ENCODE assay signal across 21 cellular contexts in the genomic region with DNA sequence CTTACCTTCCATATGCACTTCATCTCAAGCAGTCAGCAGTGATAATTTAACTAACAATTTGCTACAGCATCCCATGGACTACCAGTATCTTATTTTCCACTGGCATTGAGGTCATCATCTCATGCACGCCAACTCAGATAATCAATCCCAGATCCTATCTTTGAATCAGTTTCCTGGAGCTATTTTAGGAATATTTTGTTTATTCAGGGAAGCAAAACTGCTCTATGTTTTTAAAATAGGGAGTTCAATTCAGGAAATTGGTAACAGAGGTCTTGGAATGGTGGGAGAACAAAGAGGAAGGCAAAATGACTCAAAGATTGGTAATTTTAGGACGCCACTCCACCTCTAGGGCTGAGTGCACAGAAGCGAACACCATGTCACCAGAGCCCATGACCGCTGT.
DNase-seq lines count a peak whose midpoint lies in the region; ATAC-seq and TF ChIP-seq lines count a peak whose summit lies in the region.
"Had no signal": no experiment of that assay in that cellular context is flagged by ENCODE, and none has a peak within 500 bp of the region (broad histone marks: within the 10 kb centered on the region; RNA-seq: fewer than 3 reads in every experiment).

No MANE protein-coding gene starts in this region.

- no peak overlapping the region for H3K4me3 ChIP-seq in fibroblast of mammary gland (ENCODE audit: control insufficient read depth, low read depth, low read length)
- H3K4me3 ChIP-seq: dorsolateral prefrontal cortex, gastrocnemius medialis, lung, right atrium auricular region, testis had no signal

- TF ChIP-seq POLR2A in GM18505 (IDR thresholded peaks at IDR 0.05; ENCODE audit: borderline replicate concordance, extremely low read depth, insufficient read depth, insufficient read length): no peak

- peak; percentile 47 for ATAC-seq in SK-N-SH treated with all-trans-retinoic acid at 6 μM for 48 hours
- no peak for ATAC-seq in HG03457 (IDR thresholded peaks at IDR 0.05; ENCODE audit: unreplicated experiment)
- no peak for ATAC-seq in HG02759 (IDR thresholded peaks at IDR 0.05; ENCODE audit: unreplicated experiment)
- ATAC-seq in GM21381 (IDR thresholded peaks at IDR 0.05; ENCODE audit: unreplicated experiment): no peak
- no peak for ATAC-seq in GM18505 (IDR thresholded peaks at IDR 0.05; ENCODE audit: unreplicated experiment)
- ATAC-seq: activated CD4-positive, alpha-beta T cell treated with anti-CD3 and anti-CD28 coated beads for 36 hours; stimulated activated memory B cell treated with anti-CD40 and anti-IgM and Interleukin-4, amounts not matched to agents 10 μg/mL and 1 μg/mL and 100 μg/mL, for 72 hours had no signal

- DNase-seq in GM03348 (ENCODE audit: low spot score) (peak; percentile 29), fibroblast of mammary gland (ENCODE audit: low read depth) (peak; percentile 94)
- DNase-seq: activated CD4-positive, alpha-beta T cell treated with anti-CD3 and anti-CD28 coated beads for 36 hours; activated gamma-delta T cell; dorsolateral prefrontal cortex; gastrocnemius medialis; GDM1; H9; NCI-H146; NCI-H446; stimulated activated CD4-positive, alpha-beta T cell treated with anti-CD3 and anti-CD28 coated beads, Interleukin-12 subunit alpha, Interleukin-12 subunit beta, amount 100 ng/mL, for 4 hours; stimulated activated CD4-positive, alpha-beta T cell treated with anti-CD3 and anti-CD28 coated beads, Interleukin-4, amount 100 ng/mL, for 24 hours; testis had no signal

- TF ChIP-seq CTCF in fibroblast of mammary gland (conservative IDR thresholded peaks at IDR 0.05; ENCODE audit: control insufficient read depth, insufficient read depth, low read depth, low read length): no peak

TF ChIP-seq in SK-N-SH treated with all-trans-retinoic acid at 6 μM for 48 hours, 23 proteins besides CTCF, POLR2A, EP300 and RAD21:
- TF ChIP-seq SNAI2 (CRISPR knock-in tag; IDR thresholded peaks at IDR 0.05) (no peak), ZFP3 (CRISPR knock-in tag; IDR thresholded peaks at IDR 0.05) (no peak), CSDC2 (CRISPR knock-in tag; IDR thresholded peaks at IDR 0.05) (no peak), RARB (CRISPR knock-in tag; IDR thresholded peaks at IDR 0.05) (no peak), PPARA (CRISPR knock-in tag; IDR thresholded peaks at IDR 0.05; ENCODE audit: borderline replicate concordance) (no peak), ZNF70 (CRISPR knock-in tag; IDR thresholded peaks at IDR 0.05) (no peak), ARNTL (CRISPR knock-in tag; IDR thresholded peaks at IDR 0.05; ENCODE audit: borderline replicate concordance, low read depth) (no peak), ZC3H10 (CRISPR knock-in tag; IDR thresholded peaks at IDR 0.05) (no peak), TOX (CRISPR knock-in tag; IDR thresholded peaks at IDR 0.05; ENCODE audit: borderline replicate concordance) (no peak), GLIS3 (CRISPR knock-in tag; IDR thresholded peaks at IDR 0.05) (no peak)
- TF ChIP-seq, protein P1, sequence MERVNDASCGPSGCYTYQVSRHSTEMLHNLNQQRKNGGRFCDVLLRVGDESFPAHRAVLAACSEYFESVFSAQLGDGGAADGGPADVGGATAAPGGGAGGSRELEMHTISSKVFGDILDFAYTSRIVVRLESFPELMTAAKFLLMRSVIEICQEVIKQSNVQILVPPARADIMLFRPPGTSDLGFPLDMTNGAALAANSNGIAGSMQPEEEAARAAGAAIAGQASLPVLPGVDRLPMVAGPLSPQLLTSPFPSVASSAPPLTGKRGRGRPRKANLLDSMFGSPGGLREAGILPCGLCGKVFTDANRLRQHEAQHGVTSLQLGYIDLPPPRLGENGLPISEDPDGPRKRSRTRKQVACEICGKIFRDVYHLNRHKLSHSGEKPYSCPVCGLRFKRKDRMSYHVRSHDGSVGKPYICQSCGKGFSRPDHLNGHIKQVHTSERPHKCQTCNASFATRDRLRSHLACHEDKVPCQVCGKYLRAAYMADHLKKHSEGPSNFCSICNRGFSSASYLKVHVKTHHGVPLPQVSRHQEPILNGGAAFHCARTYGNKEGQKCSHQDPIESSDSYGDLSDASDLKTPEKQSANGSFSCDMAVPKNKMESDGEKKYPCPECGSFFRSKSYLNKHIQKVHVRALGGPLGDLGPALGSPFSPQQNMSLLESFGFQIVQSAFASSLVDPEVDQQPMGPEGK (CRISPR knock-in tag; IDR thresholded peaks at IDR 0.05; ENCODE audit: borderline replicate concordance): no peak
- TF ChIP-seq, protein P2, sequence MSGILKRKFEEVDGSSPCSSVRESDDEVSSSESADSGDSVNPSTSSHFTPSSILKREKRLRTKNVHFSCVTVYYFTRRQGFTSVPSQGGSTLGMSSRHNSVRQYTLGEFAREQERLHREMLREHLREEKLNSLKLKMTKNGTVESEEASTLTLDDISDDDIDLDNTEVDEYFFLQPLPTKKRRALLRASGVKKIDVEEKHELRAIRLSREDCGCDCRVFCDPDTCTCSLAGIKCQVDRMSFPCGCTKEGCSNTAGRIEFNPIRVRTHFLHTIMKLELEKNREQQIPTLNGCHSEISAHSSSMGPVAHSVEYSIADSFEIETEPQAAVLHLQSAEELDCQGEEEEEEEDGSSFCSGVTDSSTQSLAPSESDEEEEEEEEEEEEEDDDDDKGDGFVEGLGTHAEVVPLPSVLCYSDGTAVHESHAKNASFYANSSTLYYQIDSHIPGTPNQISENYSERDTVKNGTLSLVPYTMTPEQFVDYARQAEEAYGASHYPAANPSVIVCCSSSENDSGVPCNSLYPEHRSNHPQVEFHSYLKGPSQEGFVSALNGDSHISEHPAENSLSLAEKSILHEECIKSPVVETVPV (CRISPR knock-in tag; IDR thresholded peaks at IDR 0.05): no peak
